In genomic region chr19:628168-628567, GRCh38 we compare ENCODE assay signal across 9 cellular contexts. TPM values are rescaled to one million over a fixed set of nuclear protein-coding genes. Genes with fewer than 3 reads are reported as not detected.
DNase-seq lines count a peak whose midpoint lies in the region; FAIRE-seq and TF ChIP-seq lines count a peak whose summit lies in the region.
"Had no signal": no experiment of that assay in that cellular context is flagged by ENCODE, and none has a peak within 500 bp of the region (broad histone marks: within the 10 kb centered on the region; RNA-seq: fewer than 3 reads in every experiment).

No MANE protein-coding gene starts in this region.

- H3K79me2 ChIP-seq in keratinocyte (ENCODE audit: control insufficient read depth, insufficient read depth, low read length) = peaks cover 16% of the 10 kb centered on the region

- in situ Hi-C loops in GM13977 (cut with MboI; ENCODE audit: low pct_unique_long_range_greater_than_20kb, low sequenced_read_pairs, unreplicated experiment) = no loop called here

- no peak overlapping the region for H2AFZ ChIP-seq in keratinocyte (ENCODE audit: control insufficient read depth, low read length)

- dilution Hi-C loops in keratinocyte (cut with MboI; ENCODE audit: extremely low pct_ligation_motif_present, low sequenced_read_pairs) = no loop called here

- H3K9ac ChIP-seq in keratinocyte (ENCODE audit: control insufficient read depth, extremely low read depth, insufficient read depth, low read length) (no peak overlapping the region), colonic mucosa (ENCODE audit: low read depth in 2 of 2, low read length in 2 of 2) (no peak overlapping the region)

- H3K4me2 ChIP-seq in keratinocyte (ENCODE audit: control insufficient read depth, extremely low read depth, insufficient read depth, low read depth, low read length) = no peak overlapping the region

- H3K27me3 ChIP-seq in adrenal gland (no peaks in the 10 kb centered on the region), keratinocyte (ENCODE audit: control insufficient read depth, extremely low read depth, insufficient read depth, low read length) (no peaks in the 10 kb centered on the region), colonic mucosa (no peaks in the 10 kb centered on the region)

- FAIRE-seq in D721Med (lab: Jason Lieb, UNC) = no peak
- FAIRE-seq in keratinocyte (lab: Jason Lieb, UNC) = no peak
- no peak for FAIRE-seq in urothelium cell line (lab: Jason Lieb, UNC)

- no peaks in the 10 kb centered on the region for H4K20me1 ChIP-seq in keratinocyte (ENCODE audit: control insufficient read depth, extremely low read depth, insufficient read depth, low read length)

- DNase-seq in D721Med (ENCODE audit: insufficient read length, low spot score) = peak; percentile 67
- no peak for DNase-seq in GM13977 (ENCODE audit: low spot score)
- no peak for DNase-seq in adrenal gland
- DNase-seq in keratinocyte (ENCODE audit: low read depth, low spot score) = no peak
- DNase-seq in DMS114 treated with DMSO at 0.1 percent for 48 hours (lab: John Stamatoyannopoulos, UW; ENCODE audit: unreplicated experiment) = no peak
- no peak for DNase-seq in urothelium cell line (ENCODE audit: low spot score)
- no peak for DNase-seq in colonic mucosa
- DNase-seq: amniotic stem cell had no signal

- no peaks in the 10 kb centered on the region for H3K9me1 ChIP-seq in keratinocyte (ENCODE audit: control insufficient read depth, extremely low read depth, insufficient read depth, low read length)

- peaks cover 9 to 13% of the 10 kb centered on the region in 2 donors for H3K4me1 ChIP-seq in adrenal gland (replicated peaks in 1 of 2)
- peaks cover 16% of the 10 kb centered on the region for H3K4me1 ChIP-seq in keratinocyte (ENCODE audit: control insufficient read depth, extremely low read depth, insufficient read depth, low read length)
- peaks cover 11% of the 10 kb centered on the region for H3K4me1 ChIP-seq in colonic mucosa

- H3K27ac ChIP-seq in adrenal gland = no peak overlapping the region
- H3K27ac ChIP-seq in keratinocyte (ENCODE audit: control insufficient read depth, insufficient read depth, low read length) = no peak overlapping the region
- H3K27ac ChIP-seq in colonic mucosa = no peak overlapping the region

- WGBS in adrenal gland, 4 donors = 81 to 92% (median 88%) methylated on average over 13 to 19 of the region's 19 CpGs

- TF ChIP-seq CTCF in D721Med (IDR thresholded peaks at IDR 0.05; ENCODE audit: insufficient read depth, missing control alignments) = peak; percentile 23
- TF ChIP-seq CTCF in GM13977 (IDR thresholded peaks at IDR 0.05; ENCODE audit: extremely low read depth, insufficient read depth, missing control alignments) = peak; percentile 45
- TF ChIP-seq CTCF in adrenal gland (IDR thresholded peaks at IDR 0.05) = peak in 4 of 6 experiments; percentile 16 to 31 (median 22)
- TF ChIP-seq CTCF in keratinocyte (optimal IDR thresholded peaks at IDR 0.05 in 1 of 3, IDR thresholded peaks at IDR 0.05 in 1 of 3, conservative IDR thresholded peaks at IDR 0.05 in 1 of 3; ENCODE audit: extremely low read depth in 1 of 3, insufficient read depth in 2 of 3, low read length in 3 of 3) = peak; percentile 21 to 64 (median 21)
- TF ChIP-seq CTCF in colonic mucosa (IDR thresholded peaks at IDR 0.05) = no peak

- TF ChIP-seq POLR2A in adrenal gland (IDR thresholded peaks at IDR 0.05) = no peak

- H3K9me3 ChIP-seq in adrenal gland (replicated peaks in 1 of 3) (no peaks in the 10 kb centered on the region), keratinocyte (ENCODE audit: control insufficient read depth, low read depth, low read length) (no peaks in the 10 kb centered on the region), colonic mucosa (no peaks in the 10 kb centered on the region)

- H3K36me3 ChIP-seq in adrenal gland (replicated peaks in 1 of 2) = peaks cover 0 to 31% of the 10 kb centered on the region in 2 donors
- peaks cover 4 to 14% of the 10 kb centered on the region in 2 experiments for H3K36me3 ChIP-seq in keratinocyte (ENCODE audit: control insufficient read depth in 2 of 2, extremely low read depth in 1 of 2, insufficient read depth in 2 of 2, low read length in 2 of 2)
- H3K36me3 ChIP-seq in colonic mucosa = peaks cover 8% of the 10 kb centered on the region

- H3K4me3 ChIP-seq in adrenal gland (no peak overlapping the region), keratinocyte (ENCODE audit: control insufficient read depth in 2 of 3, extremely low read depth in 1 of 3, insufficient read depth in 2 of 3, low read depth in 1 of 3, low read length in 3 of 3) (no peak overlapping the region), colonic mucosa (no peak overlapping the region)

- intact Hi-C loops in adrenal gland (cut with DNase I) = no loop called here
- intact Hi-C loops in colonic mucosa (cut with DNase I) = no loop called here

RNA-seq across cellular contexts. Expression of gene POLRMT, which starts 5.2 kb away (rescaled TPM):
- total RNA-seq in adrenal gland (10 to 100 TPM; 26.3 to 61.4 (median 40.6) TPM), colonic mucosa (10 to 100 TPM; 50.2 to 77.3 TPM)
- polyA plus RNA-seq in adrenal gland (100 to 1,000 TPM in 2 of 3 donors, 10 to 100 TPM in 1; 42.7 to 371 (median 178) TPM), keratinocyte (20.9 to 53.6 TPM (median 33.3 TPM) in 3 replicates)
- polyA plus RNA-seq in keratinocyte (2011; ENCODE audit: low read depth) = 32.1 TPM
- 12.6 and 19.6 TPM in 2 replicates for polyA plus RNA-seq in keratinocyte (2011; cell fraction: cytosol; rRNA removed)
- polyA plus RNA-seq in keratinocyte (2011; cell fraction: nucleus; rRNA removed) = 47.6 and 72.8 TPM in 2 replicates
- 50.1 and 59.7 TPM in 2 replicates for polyA plus RNA-seq in keratinocyte (2012; ENCODE audit: low replicate concordance)
- 74.0 to 142 TPM (median 140 TPM) in 3 replicates for polyA minus RNA-seq in keratinocyte
- 90.4 TPM for polyA minus RNA-seq in keratinocyte (2011; cell fraction: cytosol; rRNA and poly(A)+ RNA removed)
- 40.7 and 57.9 TPM in 2 replicates for polyA minus RNA-seq in keratinocyte (2011; cell fraction: nucleus; rRNA and poly(A)+ RNA removed)

RNA-seq across cellular contexts. Expression of gene FGF22, which starts 11.5 kb away (rescaled TPM):
- total RNA-seq in adrenal gland (under 1 TPM in 4 of 8 donors, not detected in 4; 0.14 to 0.32 (median 0.29) TPM), colonic mucosa (not detected)
- polyA plus RNA-seq in adrenal gland (1 to 10 TPM in 1 of 3 donors, under 1 TPM in 1, not detected in 1; 0.51 to 1.2 TPM), keratinocyte (0.05 TPM in 1 of 3 replicates, not detected in the others)
- 1.0 TPM for polyA plus RNA-seq in keratinocyte (2011; ENCODE audit: low read depth)
- polyA plus RNA-seq in keratinocyte (2011; cell fraction: cytosol; rRNA removed) = not detected in 2 replicates
- 0.13 and 0.17 TPM in 2 replicates for polyA plus RNA-seq in keratinocyte (2011; cell fraction: nucleus; rRNA removed)
- polyA plus RNA-seq in keratinocyte (2012; ENCODE audit: low replicate concordance) = 0.76 TPM in 1 of 2 replicates, not detected in the other
- polyA minus RNA-seq in keratinocyte = not detected in 3 replicates
- not detected for polyA minus RNA-seq in keratinocyte (2011; cell fraction: cytosol; rRNA and poly(A)+ RNA removed)
- polyA minus RNA-seq in keratinocyte (2011; cell fraction: nucleus; rRNA and poly(A)+ RNA removed) = not detected in 2 replicates
- polyA plus RNA-seq: naive thymus-derived CD8-positive, alpha-beta T cell had no signal

RNA-seq across cellular contexts. Expression of gene RNF126, which starts 34.8 kb away (rescaled TPM):
- total RNA-seq in adrenal gland (10 to 100 TPM; 28.4 to 76.4 (median 43.1) TPM), colonic mucosa (10 to 100 TPM; 54.6 to 74.7 TPM)
- polyA plus RNA-seq in adrenal gland (10 to 100 TPM in 2 of 3 donors, 1 to 10 TPM in 1; 9.3 to 53.5 (median 51.6) TPM), keratinocyte (8.2 to 30.0 TPM (median 14.8 TPM) in 3 replicates)
- 10.8 TPM for polyA plus RNA-seq in keratinocyte (2011; ENCODE audit: low read depth)
- 10.0 and 29.0 TPM in 2 replicates for polyA plus RNA-seq in keratinocyte (2011; cell fraction: cytosol; rRNA removed)
- polyA plus RNA-seq in keratinocyte (2011; cell fraction: nucleus; rRNA removed) = 17.7 and 30.0 TPM in 2 replicates
- polyA plus RNA-seq in keratinocyte (2012; ENCODE audit: low replicate concordance) = 37.0 and 57.0 TPM in 2 replicates
- 5.0 to 32.4 TPM (median 8.5 TPM) in 3 replicates for polyA minus RNA-seq in keratinocyte
- polyA minus RNA-seq in keratinocyte (2011; cell fraction: cytosol; rRNA and poly(A)+ RNA removed) = 50.3 TPM
- 18.8 and 19.9 TPM in 2 replicates for polyA minus RNA-seq in keratinocyte (2011; cell fraction: nucleus; rRNA and poly(A)+ RNA removed)

RNA-seq across cellular contexts. Expression of gene HCN2, which starts 38.5 kb away (rescaled TPM):
- total RNA-seq in adrenal gland (1 to 10 TPM in 7 of 8 donors, under 1 TPM in 1; 0.74 to 9.1 (median 7.6) TPM), colonic mucosa (under 1 TPM; 0.17 to 0.40 TPM)
- polyA plus RNA-seq in adrenal gland (1 to 10 TPM in 2 of 3 donors, under 1 TPM in 1; 0.98 to 2.5 (median 1.1) TPM), keratinocyte (0.13 to 0.56 TPM (median 0.26 TPM) in 3 replicates)
- 0.22 TPM for polyA plus RNA-seq in keratinocyte (2011; ENCODE audit: low read depth)
- 0.57 and 1.0 TPM in 2 replicates for polyA plus RNA-seq in keratinocyte (2011; cell fraction: cytosol; rRNA removed)
- 0.59 and 0.64 TPM in 2 replicates for polyA plus RNA-seq in keratinocyte (2011; cell fraction: nucleus; rRNA removed)
- polyA plus RNA-seq in keratinocyte (2012; ENCODE audit: low replicate concordance) = 0.55 and 1.2 TPM in 2 replicates
- 0.64 to 4.5 TPM (median 2.6 TPM) in 3 replicates for polyA minus RNA-seq in keratinocyte
- 1.9 TPM for polyA minus RNA-seq in keratinocyte (2011; cell fraction: cytosol; rRNA and poly(A)+ RNA removed)
- polyA minus RNA-seq in keratinocyte (2011; cell fraction: nucleus; rRNA and poly(A)+ RNA removed) = 0.63 and 1.3 TPM in 2 replicates

RNA-seq across cellular contexts. Expression of gene FSTL3, which starts 48.0 kb away (rescaled TPM):
- total RNA-seq in adrenal gland (100 to 1,000 TPM in 7 of 8 donors, 10 to 100 TPM in 1; 87.4 to 464 (median 176) TPM), colonic mucosa (10 to 100 TPM in 1 of 2 donors, 1 to 10 TPM in 1; 4.5 to 10.1 TPM)
- polyA plus RNA-seq in adrenal gland (100 to 1,000 TPM; 119 to 405 (median 225) TPM), keratinocyte (54.4 to 105 TPM (median 66.0 TPM) in 3 replicates)
- polyA plus RNA-seq in keratinocyte (2011; ENCODE audit: low read depth) = 11.7 TPM
- polyA plus RNA-seq in keratinocyte (2011; cell fraction: cytosol; rRNA removed) = 35.5 and 76.0 TPM in 2 replicates
- polyA plus RNA-seq in keratinocyte (2011; cell fraction: nucleus; rRNA removed) = 185 and 193 TPM in 2 replicates
- 101 and 111 TPM in 2 replicates for polyA plus RNA-seq in keratinocyte (2012; ENCODE audit: low replicate concordance)
- 38.0 to 68.4 TPM (median 48.9 TPM) in 3 replicates for polyA minus RNA-seq in keratinocyte
- 206 TPM for polyA minus RNA-seq in keratinocyte (2011; cell fraction: cytosol; rRNA and poly(A)+ RNA removed)
- polyA minus RNA-seq in keratinocyte (2011; cell fraction: nucleus; rRNA and poly(A)+ RNA removed) = 122 and 140 TPM in 2 replicates
